ENCODE assay signal across 8 cellular contexts in the genomic region with DNA sequence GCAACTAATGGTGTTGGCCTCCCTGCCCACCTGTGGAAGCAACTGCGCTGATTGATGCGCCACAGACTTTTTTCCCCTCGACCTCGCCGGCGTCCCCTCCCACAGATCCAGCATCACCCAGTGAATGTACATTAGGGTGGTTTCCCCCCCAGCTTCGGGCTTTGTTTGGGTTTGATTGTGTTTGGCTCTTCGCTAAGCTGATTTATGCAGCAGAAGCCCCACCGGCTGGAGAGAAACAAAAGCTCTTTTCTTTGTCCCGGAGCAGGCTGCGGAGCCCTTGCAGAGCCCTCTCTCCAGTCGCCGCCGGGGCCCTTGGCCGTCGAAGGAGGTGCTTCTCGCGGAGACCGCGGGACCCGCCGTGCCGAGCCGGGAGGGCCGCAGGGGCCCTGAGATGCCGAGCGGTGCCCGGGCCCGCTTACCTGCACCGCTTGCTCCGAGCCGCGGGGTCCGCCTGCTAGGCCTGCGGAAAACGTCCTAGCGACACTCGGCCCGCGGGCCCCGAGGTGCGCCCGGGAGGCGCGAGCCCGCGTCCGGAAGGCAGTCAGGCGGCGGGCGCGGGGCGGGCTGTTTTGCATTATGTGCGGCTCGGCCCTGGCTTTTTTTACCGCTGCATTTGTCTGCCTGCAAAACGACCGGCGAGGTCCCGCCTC. TPM values are rescaled to one million over a fixed set of nuclear protein-coding genes. Genes with fewer than 3 reads are reported as not detected.
DNase-seq lines count a peak whose midpoint lies in the region; ATAC-seq and TF ChIP-seq lines count a peak whose summit lies in the region.

No MANE protein-coding gene starts in this region.

- H3K36me3 ChIP-seq in OCI-LY3 (replicated peaks; ENCODE audit: low read depth, low read length) (no peaks in the 10 kb centered on the region), brain microvascular endothelial cell (replicated peaks) (no peaks in the 10 kb centered on the region), smooth muscle cell (ENCODE audit: low read depth) (no peaks in the 10 kb centered on the region)

- H3K27ac Mint-ChIP-seq in immature natural killer cell = peak overlapping the region in 1 of 6 donors; percentile 74

- peaks cover 9 to 29% (median 11%) of the 10 kb centered on the region in 3 donors for H3K27me3 Mint-ChIP-seq in immature natural killer cell (ENCODE audit: low read depth in 3 of 3)

- H3K4me2 ChIP-seq in OCI-LY3 (ENCODE audit: low read length) (peak overlapping the region; percentile 97), smooth muscle cell (peak overlapping the region; percentile 96)

- peaks cover 14 to 26% of the 10 kb centered on the region in 2 donors for H3K4me1 Mint-ChIP-seq in immature natural killer cell

- H3K27ac ChIP-seq in OCI-LY3 (ENCODE audit: low read length) (peak overlapping the region; percentile 94), brain microvascular endothelial cell (peak overlapping the region; percentile 85), smooth muscle cell (ENCODE audit: low read depth) (peak overlapping the region; percentile 99)

- H3K36me3 Mint-ChIP-seq in immature natural killer cell = no peaks in the 10 kb centered on the region

- TF ChIP-seq CTCF in OCI-LY3 (IDR thresholded peaks at IDR 0.05; ENCODE audit: low read depth, low read length) (no peak), brain microvascular endothelial cell (IDR thresholded peaks at IDR 0.05; ENCODE audit: low read depth, low read length, missing control alignments) (no peak), smooth muscle cell (IDR thresholded peaks at IDR 0.05; ENCODE audit: borderline replicate concordance, insufficient read depth, poor library complexity, severe bottlenecking) (no peak)

- H3K9me3 Mint-ChIP-seq in immature natural killer cell = peaks cover 0 to 6% (median 1%) of the 10 kb centered on the region in 6 donors

- DNase-seq in Ammon's horn (ENCODE audit: low spot score) (peak; percentile 88), brain microvascular endothelial cell (peak; percentile 18), immature natural killer cell (peak in 1 of 3 donors; percentile 3), smooth muscle cell (lab: John Stamatoyannopoulos, UW; ENCODE audit: unreplicated experiment) (no peak), SKM-1 treated with dmso at 0.1 percent for 144 hours (lab: John Stamatoyannopoulos, UW; ENCODE audit: unreplicated experiment) (no peak)

- ATAC-seq in GM18867 (IDR thresholded peaks at IDR 0.05; ENCODE audit: unreplicated experiment) (peak; percentile 18), HG03045 (IDR thresholded peaks at IDR 0.05; ENCODE audit: unreplicated experiment) (peak; percentile 23)

- H3K9ac ChIP-seq in OCI-LY3 (ENCODE audit: low read length) (peak overlapping the region; percentile 85), smooth muscle cell (ENCODE audit: low read depth) (peak overlapping the region; percentile 98)

- peak overlapping the region; percentile 70 to 82 (median 78) for H3K4me3 Mint-ChIP-seq in immature natural killer cell

- H3K4me3 ChIP-seq in OCI-LY3 (ENCODE audit: low read length) (peak overlapping the region; percentile 92), brain microvascular endothelial cell (ENCODE audit: low read depth, low read length) (peak overlapping the region; percentile 82), smooth muscle cell (peak overlapping the region; percentile 84)

- H4K20me1 ChIP-seq in OCI-LY3 (ENCODE audit: insufficient read depth, low read length) = no peaks in the 10 kb centered on the region
- H4K20me1 ChIP-seq in smooth muscle cell (ENCODE audit: low read depth) = no peaks in the 10 kb centered on the region

- peak overlapping the region; percentile 56; the same call in 1 of the 2 replicates for H2AFZ ChIP-seq in OCI-LY3 (ENCODE audit: low read depth, low read length)
- peak overlapping the region; percentile 88 for H2AFZ ChIP-seq in smooth muscle cell (ENCODE audit: low read depth)

- H3K9me3 ChIP-seq in OCI-LY3 (ENCODE audit: insufficient read depth, low read length) = no peaks in the 10 kb centered on the region
- no peaks in the 10 kb centered on the region for H3K9me3 ChIP-seq in smooth muscle cell (replicated peaks; ENCODE audit: low read depth)

- no peaks in the 10 kb centered on the region for H3F3A ChIP-seq in smooth muscle cell (ENCODE audit: low read depth)

- WGBS in smooth muscle cell (ENCODE audit: low lambda C conversion rate) = under 1% methylated on average over 43 of the region's 60 CpGs

- H3K4me1 ChIP-seq in OCI-LY3 (ENCODE audit: low read length) = peaks cover 35% of the 10 kb centered on the region
- H3K4me1 ChIP-seq in smooth muscle cell (ENCODE audit: low read depth) = no peaks in the 10 kb centered on the region

- peaks cover 52% of the 10 kb centered on the region for H3K79me2 ChIP-seq in OCI-LY3 (ENCODE audit: low read length)
- H3K79me2 ChIP-seq in smooth muscle cell (ENCODE audit: low read depth) = no peaks in the 10 kb centered on the region

- no peaks in the 10 kb centered on the region for H3K27me3 ChIP-seq in OCI-LY3 (ENCODE audit: low read depth, low read length)
- H3K27me3 ChIP-seq in brain microvascular endothelial cell (replicated peaks) = no peaks in the 10 kb centered on the region
- H3K27me3 ChIP-seq in smooth muscle cell (ENCODE audit: low read depth) = peaks cover 5% of the 10 kb centered on the region

- in situ Hi-C loops in brain microvascular endothelial cell (cut with HindIII; ENCODE audit: low pct_ligation_motif_present, low sequenced_read_pairs) = no loop called here

RNA-seq across cellular contexts. Expression of gene ITGB8, which starts 0.7 kb away (rescaled TPM):
- not detected for polyA plus RNA-seq in immature natural killer cell
- 10.2 and 11.5 TPM in 2 replicates for total RNA-seq in smooth muscle cell
- polyA plus RNA-seq in smooth muscle cell = 0.38 and 1.5 TPM in 2 replicates

Comparison
In these comparisons a context has a peak if more than half of its experiments do, and no peak if none do; other contexts are left out.
1. DNase-seq: peak in Ammon's horn (single experiment) and brain microvascular endothelial cell (single experiment); none in smooth muscle cell (single experiment) and SKM-1 treated with dmso at 0.1 percent for 144 hours (single experiment).
2. Peak in every context shown above with its lines, with median percentiles within 50 percentile points of each other: H3K27ac ChIP-seq and H3K4me3 ChIP-seq.